Comparison of ENCODE assay signal across 2 cellular contexts in the genomic region with DNA sequence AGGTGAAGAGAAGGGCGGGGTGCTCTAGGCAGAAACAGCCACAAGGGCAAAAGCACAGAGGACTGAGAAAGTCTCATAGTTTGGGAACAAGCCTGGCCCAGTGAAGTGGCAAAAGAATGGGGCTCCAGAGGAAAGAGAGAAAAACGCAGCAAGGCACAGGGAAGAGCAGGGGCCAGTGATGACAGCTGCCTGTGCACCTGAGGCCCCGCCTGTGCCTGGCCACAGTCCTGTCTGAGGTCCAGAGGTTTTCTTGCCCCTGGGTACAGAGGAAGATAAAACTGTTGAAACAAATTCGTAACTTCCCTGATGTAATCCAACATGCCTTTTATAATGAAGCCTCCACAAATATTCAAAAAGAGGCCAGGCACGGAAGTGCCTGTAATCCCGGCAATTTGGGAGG.
TF ChIP-seq lines count a peak whose summit lies in the region.

No MANE protein-coding gene starts in this region.

TF ChIP-seq in GM23338, 12 proteins besides CTCF, POLR2A, EP300 and RAD21:
- TF ChIP-seq POLR2AphosphoS5 (IDR thresholded peaks at IDR 0.05; ENCODE audit: low read depth), result no peak
- TF ChIP-seq JUNB (IDR thresholded peaks at IDR 0.05; ENCODE audit: unreplicated experiment), result no peak
- TF ChIP-seq STAT1 (IDR thresholded peaks at IDR 0.05; ENCODE audit: unreplicated experiment), result no peak
- no peak for TF ChIP-seq EZH2phosphoT487 (IDR thresholded peaks at IDR 0.05; ENCODE audit: unreplicated experiment)
- TF ChIP-seq CREB1 (CRISPR knock-in tag; IDR thresholded peaks at IDR 0.05; ENCODE audit: low read depth), result no peak
- TF ChIP-seq ZNF114 (CRISPR knock-in tag; IDR thresholded peaks at IDR 0.05), result no peak
- TF ChIP-seq EZH2 (IDR thresholded peaks at IDR 0.05; ENCODE audit: low read depth, unreplicated experiment), result no peak
- TF ChIP-seq, protein P1, sequence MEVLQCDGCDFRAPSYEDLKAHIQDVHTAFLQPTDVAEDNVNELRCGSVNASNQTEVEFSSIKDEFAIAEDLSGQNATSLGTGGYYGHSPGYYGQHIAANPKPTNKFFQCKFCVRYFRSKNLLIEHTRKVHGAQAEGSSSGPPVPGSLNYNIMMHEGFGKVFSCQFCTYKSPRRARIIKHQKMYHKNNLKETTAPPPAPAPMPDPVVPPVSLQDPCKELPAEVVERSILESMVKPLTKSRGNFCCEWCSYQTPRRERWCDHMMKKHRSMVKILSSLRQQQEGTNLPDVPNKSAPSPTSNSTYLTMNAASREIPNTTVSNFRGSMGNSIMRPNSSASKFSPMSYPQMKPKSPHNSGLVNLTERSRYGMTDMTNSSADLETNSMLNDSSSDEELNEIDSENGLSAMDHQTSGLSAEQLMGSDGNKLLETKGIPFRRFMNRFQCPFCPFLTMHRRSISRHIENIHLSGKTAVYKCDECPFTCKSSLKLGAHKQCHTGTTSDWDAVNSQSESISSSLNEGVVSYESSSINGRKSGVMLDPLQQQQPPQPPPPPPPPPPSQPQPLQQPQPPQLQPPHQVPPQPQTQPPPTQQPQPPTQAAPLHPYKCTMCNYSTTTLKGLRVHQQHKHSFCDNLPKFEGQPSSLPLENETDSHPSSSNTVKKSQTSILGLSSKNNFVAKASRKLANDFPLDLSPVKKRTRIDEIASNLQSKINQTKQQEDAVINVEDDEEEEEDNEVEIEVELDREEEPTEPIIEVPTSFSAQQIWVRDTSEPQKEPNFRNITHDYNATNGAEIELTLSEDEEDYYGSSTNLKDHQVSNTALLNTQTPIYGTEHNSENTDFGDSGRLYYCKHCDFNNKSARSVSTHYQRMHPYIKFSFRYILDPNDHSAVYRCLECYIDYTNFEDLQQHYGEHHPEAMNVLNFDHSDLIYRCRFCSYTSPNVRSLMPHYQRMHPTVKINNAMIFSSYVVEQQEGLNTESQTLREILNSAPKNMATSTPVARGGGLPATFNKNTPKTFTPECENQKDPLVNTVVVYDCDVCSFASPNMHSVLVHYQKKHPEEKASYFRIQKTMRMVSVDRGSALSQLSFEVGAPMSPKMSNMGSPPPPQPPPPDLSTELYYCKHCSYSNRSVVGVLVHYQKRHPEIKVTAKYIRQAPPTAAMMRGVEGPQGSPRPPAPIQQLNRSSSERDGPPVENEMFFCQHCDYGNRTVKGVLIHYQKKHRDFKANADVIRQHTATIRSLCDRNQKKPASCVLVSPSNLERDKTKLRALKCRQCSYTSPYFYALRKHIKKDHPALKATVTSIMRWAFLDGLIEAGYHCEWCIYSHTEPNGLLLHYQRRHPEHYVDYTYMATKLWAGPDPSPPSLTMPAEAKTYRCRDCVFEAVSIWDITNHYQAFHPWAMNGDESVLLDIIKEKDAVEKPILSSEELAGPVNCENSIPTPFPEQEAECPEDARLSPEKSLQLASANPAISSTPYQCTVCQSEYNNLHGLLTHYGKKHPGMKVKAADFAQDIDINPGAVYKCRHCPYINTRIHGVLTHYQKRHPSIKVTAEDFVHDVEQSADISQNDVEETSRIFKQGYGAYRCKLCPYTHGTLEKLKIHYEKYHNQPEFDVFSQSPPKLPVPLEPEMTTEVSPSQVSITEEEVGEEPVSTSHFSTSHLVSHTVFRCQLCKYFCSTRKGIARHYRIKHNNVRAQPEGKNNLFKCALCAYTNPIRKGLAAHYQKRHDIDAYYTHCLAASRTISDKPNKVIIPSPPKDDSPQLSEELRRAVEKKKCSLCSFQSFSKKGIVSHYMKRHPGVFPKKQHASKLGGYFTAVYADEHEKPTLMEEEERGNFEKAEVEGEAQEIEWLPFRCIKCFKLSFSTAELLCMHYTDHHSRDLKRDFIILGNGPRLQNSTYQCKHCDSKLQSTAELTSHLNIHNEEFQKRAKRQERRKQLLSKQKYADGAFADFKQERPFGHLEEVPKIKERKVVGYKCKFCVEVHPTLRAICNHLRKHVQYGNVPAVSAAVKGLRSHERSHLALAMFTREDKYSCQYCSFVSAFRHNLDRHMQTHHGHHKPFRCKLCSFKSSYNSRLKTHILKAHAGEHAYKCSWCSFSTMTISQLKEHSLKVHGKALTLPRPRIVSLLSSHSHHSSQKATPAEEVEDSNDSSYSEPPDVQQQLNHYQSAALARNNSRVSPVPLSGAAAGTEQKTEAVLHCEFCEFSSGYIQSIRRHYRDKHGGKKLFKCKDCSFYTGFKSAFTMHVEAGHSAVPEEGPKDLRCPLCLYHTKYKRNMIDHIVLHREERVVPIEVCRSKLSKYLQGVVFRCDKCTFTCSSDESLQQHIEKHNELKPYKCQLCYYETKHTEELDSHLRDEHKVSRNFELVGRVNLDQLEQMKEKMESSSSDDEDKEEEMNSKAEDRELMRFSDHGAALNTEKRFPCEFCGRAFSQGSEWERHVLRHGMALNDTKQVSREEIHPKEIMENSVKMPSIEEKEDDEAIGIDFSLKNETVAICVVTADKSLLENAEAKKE (CRISPR knock-in tag; IDR thresholded peaks at IDR 0.05), result no peak
- no peak for TF ChIP-seq REST (IDR thresholded peaks at IDR 0.05; ENCODE audit: unreplicated experiment)

TF ChIP-seq in K562, 482 proteins besides CTCF, POLR2A, EP300 and RAD21:
- TF ChIP-seq SETDB1 (IDR thresholded peaks at IDR 0.05; ENCODE audit: low read length) (no peak), ZEB2 (IDR thresholded peaks at IDR 0.05) (no peak), TFAM (CRISPR knock-in tag; conservative IDR thresholded peaks at IDR 0.05) (no peak)
